8 cellular contexts compared by ENCODE assay signal in genomic region chrX:54357414-54358377, GRCh38. TPM values are rescaled to one million over a fixed set of nuclear protein-coding genes. Genes with fewer than 3 reads are reported as not detected.
A peak's percentile ranks its signal among the peaks of the same experiment; 100 is the strongest.
DNase-seq lines count a peak whose midpoint lies in the region; ATAC-seq and TF ChIP-seq lines count a peak whose summit lies in the region.

TSS of gene WNK3 (minus strand) at chrX:54358046.

- BruUV-seq in Calu3 (replicated peaks; lab: Mats Ljungman, UMichigan) = no TSS peak

- intact Hi-C loops in dorsolateral prefrontal cortex (cut with DNase I) = loop anchor here (5.0 to 10.0 kb wide), 5 partner anchors 85 to 315 kb away; partner anchors contain the start of genes PHF8 (in 2 of the 2), FAM120C (in 1 of the 2) and TSR2 (in 1 of the 2)
- intact Hi-C loops in Calu3 (cut with micrococcal nuclease; ENCODE audit: unreplicated experiment) = no loop called here

- TF ChIP-seq CTCF in dorsolateral prefrontal cortex (IDR thresholded peaks at IDR 0.05 in 54 of 56, conservative IDR thresholded peaks at IDR 0.05 in 2 of 56; ENCODE audit: low read depth in 1 of 56, partially characterized antibody in 56 of 56) (no peak), Calu3 (IDR thresholded peaks at IDR 0.05; ENCODE audit: unreplicated experiment) (no peak)

- H3K9me3 Mint-ChIP-seq in Calu3 (ENCODE audit: low read depth, unreplicated experiment) = no peaks in the 10 kb centered on the region

- H3K4me1 Mint-ChIP-seq in Calu3 (ENCODE audit: low read depth, unreplicated experiment) = no peaks in the 10 kb centered on the region

- CTCF ChIA-PET in Calu3 (lab: Charles Lee) = no interaction called here

- no peak within 1 kb of the TSS for H3K27ac Mint-ChIP-seq in Calu3 (ENCODE audit: unreplicated experiment)

- no peak within 1 kb of the TSS for H3K4me3 Mint-ChIP-seq in Calu3 (ENCODE audit: low read depth, unreplicated experiment)

- ATAC-seq in HG02981 (IDR thresholded peaks at IDR 0.05; ENCODE audit: unreplicated experiment) = no peak

- DNase-seq in DMS79 (lab: John Stamatoyannopoulos, UW) = peak; percentile 59
- DNase-seq in NCI-H2107 (lab: John Stamatoyannopoulos, UW) = peak; percentile 89
- DNase-seq in activated CD4-positive, alpha-beta T cell treated with anti-CD3 and anti-CD28 coated beads, Interleukin-2, amount 50 U/mL, for 1 hour = peak; percentile 22
- DNase-seq in dorsolateral prefrontal cortex = peak; percentile 48 to 83 (median 72)
- DNase-seq in stimulated activated CD4-positive, alpha-beta T cell treated with anti-CD3 and anti-CD28 coated beads, Interleukin-12 subunit alpha, Interleukin-12 subunit beta, amount 100 ng/mL, for 24 hours (ENCODE audit: low read depth in 2 of 2) = peak; percentile 4 to 32
- DNase-seq in Calu3 = no peak

- H3K27me3 ChIP-seq in dorsolateral prefrontal cortex (peaks cover 0 to 31% (median 10%) of the 10 kb centered on the region in 45 donors), layer of hippocampus (ENCODE audit: control insufficient read depth, insufficient read depth, low read length) (no peaks in the 10 kb centered on the region)

- H3K36me3 Mint-ChIP-seq in Calu3 (ENCODE audit: insufficient read depth, unreplicated experiment) = no peaks in the 10 kb centered on the region

- peak within 1 kb of the TSS; percentile 45 to 74 (median 61) for H3K4me3 ChIP-seq in dorsolateral prefrontal cortex

- H3K27ac ChIP-seq in dorsolateral prefrontal cortex (peak within 1 kb of the TSS; percentile 17 to 93 (median 84)), layer of hippocampus (ENCODE audit: low read depth, low read length) (peak within 1 kb of the TSS; percentile 69)

- H3K27me3 Mint-ChIP-seq in Calu3 (ENCODE audit: unreplicated experiment) = peaks cover 32% of the 10 kb centered on the region

RNA-seq across cellular contexts. Expression of gene WNK3, which starts in this region (rescaled TPM):
- 10 to 100 TPM in 117 of 120 experiments, 1 to 10 TPM in 3; 8.0 to 23.1 (median 15.0) TPM for total RNA-seq in dorsolateral prefrontal cortex
- total RNA-seq in Calu3 (2022) = not detected in 2 replicates
